In genomic region chr1:173900992-173901391, GRCh38 we compare ENCODE assay signal across 32 cellular contexts. TPM values are rescaled to one million over a fixed set of nuclear protein-coding genes. Genes with fewer than 3 reads are reported as not detected.
"Had no signal": no experiment of that assay in that cellular context is flagged by ENCODE, and none has a peak within 500 bp of the region (broad histone marks: within the 10 kb centered on the region; RNA-seq: fewer than 3 reads in every experiment).

No MANE protein-coding gene starts in this region.

- DNase-seq: naive thymus-derived CD8-positive, alpha-beta T cell; nephron progenitor cell; occipital lobe; ovary; posterior cingulate gyrus; psoas muscle; right cardiac atrium; spleen; stimulated activated CD4-positive, alpha-beta T cell treated with anti-CD3 and anti-CD28 coated beads, Interleukin-12 subunit alpha, Interleukin-12 subunit beta, amount 100 ng/mL, for 4 hours; stimulated activated CD4-positive, alpha-beta T cell treated with anti-CD3 and anti-CD28 coated beads, Interleukin-1b, Interleukin-23, amount 100 ng/mL, for 48 hours; stimulated activated CD4-positive, alpha-beta T cell treated with anti-CD3 and anti-CD28 coated beads, Interleukin-4, amount 100 ng/mL, for 1 hour; stimulated activated CD4-positive, alpha-beta T cell treated with anti-CD3 and anti-CD28 coated beads, Interleukin-4, amount 100 ng/mL, for 4 hours; stimulated activated CD8-positive, alpha-beta memory T cell treated with anti-CD3 and anti-CD28 coated beads, Interleukin-4, amount 100 ng/mL, for 48 hours; stimulated activated naive CD4-positive, alpha-beta T cell; stimulated activated naive CD8-positive, alpha-beta T cell treated with anti-CD3 and anti-CD28 coated beads, Interleukin-15, amount 100 ng/mL, for 72 hours; stimulated activated naive CD8-positive, alpha-beta T cell treated with anti-CD3 and anti-CD28 coated beads, Interleukin-15, Interleukin-2, amounts not matched to agents 100 U/mL and 50 U/mL, for 24 hours; substantia nigra; testis; tibial artery; transverse colon; upper lobe of right lung; uterus had no signal

- H3K27me3 ChIP-seq: ovary, spleen, suprapubic skin, testis, tibial artery, transverse colon, upper lobe of right lung, uterus had no signal

- H2AFZ ChIP-seq: parathyroid adenoma had no signal

- H3K4me2 ChIP-seq: smooth muscle cell had no signal

- H3K4me1 ChIP-seq: parathyroid adenoma, psoas muscle, suprapubic skin, testis, tibial artery, transverse colon, upper lobe of right lung, uterus had no signal

- H3K4me3 ChIP-seq: ovary, psoas muscle, skin epidermis, smooth muscle cell, spleen, suprapubic skin, testis, tibial artery, transverse colon, upper lobe of right lung, uterus had no signal

- H3K27ac ChIP-seq: ovary, parathyroid adenoma, psoas muscle, skin epidermis, suprapubic skin, testis, tibial artery, transverse colon, upper lobe of right lung, uterus had no signal

- H3K9me3 ChIP-seq: ovary, psoas muscle, spleen, suprapubic skin, testis, tibial artery, transverse colon, upper lobe of right lung, uterus had no signal

- H3K9ac ChIP-seq: parathyroid adenoma had no signal

- H3K36me3 ChIP-seq: ovary, transverse colon, upper lobe of right lung, uterus had no signal

- H3K79me2 ChIP-seq: parathyroid adenoma had no signal

- ATAC-seq: naive thymus-derived CD8-positive, alpha-beta T cell; natural killer cell treated with Interleukin-12 subunit alpha and Interleukin-12 subunit beta and Interleukin-15 and Interleukin-18, amount 100 ng/mL, for 72 hours; psoas muscle; right cardiac atrium; sciatic nerve; stimulated activated memory B cell treated with anti-CD40 and anti-IgM and Interleukin-4, amounts not matched to agents 10 μg/mL and 1 μg/mL and 100 μg/mL, for 72 hours; stimulated activated naive CD8-positive, alpha-beta T cell treated with anti-CD3 and anti-CD28 coated beads, Interleukin-15, Interleukin-2, amounts not matched to agents 100 U/mL and 50 U/mL, for 24 hours; upper lobe of right lung had no signal

RNA-seq across cellular contexts. Expression of gene SERPINC1, which starts 16.1 kb away (rescaled TPM):
- total RNA-seq: neural crest cell, progenitor cell of endocrine pancreas, sciatic nerve, upper lobe of right lung, urinary bladder had no signal
